10 cellular contexts compared by ENCODE assay signal in genomic region chr17:81039854-81040758, GRCh38. TPM values are rescaled to one million over a fixed set of nuclear protein-coding genes. Genes with fewer than 3 reads are reported as not detected.
A peak's percentile ranks its signal among the peaks of the same experiment; 100 is the strongest.
DNase-seq lines count a peak whose midpoint lies in the region; ATAC-seq, FAIRE-seq and TF ChIP-seq lines count a peak whose summit lies in the region.
"Had no signal": no experiment of that assay in that cellular context is flagged by ENCODE, and none has a peak within 500 bp of the region (broad histone marks: within the 10 kb centered on the region; RNA-seq: fewer than 3 reads in every experiment).

No MANE protein-coding gene starts in this region.

- no peaks in the 10 kb centered on the region for H3K9me3 Mint-ChIP-seq in naive thymus-derived CD8-positive, alpha-beta T cell

- no TSS peak for BruUV-seq in endothelial cell of umbilical vein (replicated peaks; lab: Mats Ljungman, UMichigan)

- FAIRE-seq in endothelial cell of umbilical vein (lab: Jason Lieb, UNC): peak; percentile 12
- FAIRE-seq: H1 had no signal

- H3K79me2 ChIP-seq in endothelial cell of umbilical vein (ENCODE audit: control insufficient read depth, insufficient read depth, low read length): peaks cover 5% of the 10 kb centered on the region

- no peaks in the 10 kb centered on the region for H4K20me1 ChIP-seq in endothelial cell of umbilical vein (replicated peaks; ENCODE audit: control insufficient read depth, extremely low read depth, insufficient read depth, low read length)

- TF ChIP-seq CTCF in endothelial cell of umbilical vein (IDR thresholded peaks at IDR 0.05; ENCODE audit: extremely low read depth in 1 of 2, insufficient read depth in 1 of 2, low read depth in 1 of 2, low read length in 2 of 2) (no peak), ovary (IDR thresholded peaks at IDR 0.05) (no peak)

- CTCF ChIA-PET in endothelial cell of umbilical vein (lab: Charles Lee): interaction anchor here (1.0 to 1.6 kb wide), 3 partner anchors 24 to 62 kb away, joined by 3 to 5 read pairs (median 4); no protein-coding TSS in a partner anchor

- no peaks in the 10 kb centered on the region for H3K9me1 ChIP-seq in endothelial cell of umbilical vein (replicated peaks; ENCODE audit: control insufficient read depth, extremely low read depth, insufficient read depth, low read length)

- no peaks in the 10 kb centered on the region for H3K36me3 Mint-ChIP-seq in naive thymus-derived CD8-positive, alpha-beta T cell

- 33 to 44% (median 38%) methylated on average over 27 to 28 of the region's 28 CpGs for WGBS in ovary, 3 donors

- H3K36me3 ChIP-seq in endothelial cell of umbilical vein (ENCODE audit: control insufficient read depth in 2 of 2, extremely low read depth in 1 of 2, insufficient read depth in 2 of 2, low read length in 2 of 2) (no peaks in the 10 kb centered on the region), ovary (no peaks in the 10 kb centered on the region)

- H3K27me3 Mint-ChIP-seq in naive thymus-derived CD8-positive, alpha-beta T cell: peaks cover 0 to 3% (median 0%) of the 10 kb centered on the region in 5 donors

- no peak overlapping the region for H3K4me2 ChIP-seq in endothelial cell of umbilical vein (ENCODE audit: insufficient read depth, low read length)

- POLR2A ChIA-PET in endothelial cell of umbilical vein (lab: Charles Lee): interaction anchor here (0.5 kb wide), 1 partner anchor 18 kb away, joined by 3 read pairs; no protein-coding TSS in a partner anchor
- POLR2A ChIA-PET in naive thymus-derived CD8-positive, alpha-beta T cell (lab: Charles Lee): no interaction called here

- ATAC-seq in naive thymus-derived CD8-positive, alpha-beta T cell: no peak
- ATAC-seq in HG02642 (IDR thresholded peaks at IDR 0.05; ENCODE audit: poor library complexity, unreplicated experiment): no peak
- ATAC-seq: body of pancreas had no signal

- no peak overlapping the region for H3K9ac ChIP-seq in endothelial cell of umbilical vein (replicated peaks; ENCODE audit: extremely low read depth, insufficient read depth, low read length)

- DNase-seq in EH (ENCODE audit: low read depth) (peak; percentile 81), NCI-H69 (lab: John Stamatoyannopoulos, UW) (peak; percentile 87), endothelial cell of umbilical vein (ENCODE audit: low read depth, low spot score) (peak; percentile 49), ovary (peak in 3 of 5 donors; percentile 50 to 74 (median 61)), ecto neural progenitor cell (ENCODE audit: low spot score) (no peak), NCI-H345 treated with DMSO at 0.1 percent for 48 hours (lab: John Stamatoyannopoulos, UW; ENCODE audit: unreplicated experiment) (no peak)
- DNase-seq in naive thymus-derived CD8-positive, alpha-beta T cell: no peak
- DNase-seq: body of pancreas had no signal

- H2AFZ ChIP-seq in endothelial cell of umbilical vein (ENCODE audit: low read depth, low read length): no peak overlapping the region

- no peak for TF ChIP-seq POLR2A in endothelial cell of umbilical vein (IDR thresholded peaks at IDR 0.05; ENCODE audit: low read depth, low read length)
- TF ChIP-seq POLR2A in ovary (IDR thresholded peaks at IDR 0.05): no peak

- intact Hi-C loops in endothelial cell of umbilical vein (cut with micrococcal nuclease): no loop called here
- intact Hi-C loops in ovary (cut with DNase I): loop anchor here in 2 of 4 donors (5.0 kb wide), 3 partner anchors 48 to 57 kb away; partner anchors contain the start of gene CHMP6 (in 1 of the 2)

- H3K4me3 ChIP-seq in endothelial cell of umbilical vein (replicated peaks in 1 of 3; ENCODE audit: insufficient read depth in 1 of 3, low read depth in 1 of 3, low read length in 3 of 3): no peak overlapping the region
- no peak overlapping the region for H3K4me3 ChIP-seq in ovary
- H3K4me3 ChIP-seq: body of pancreas had no signal

- no peak overlapping the region for H3K27ac Mint-ChIP-seq in naive thymus-derived CD8-positive, alpha-beta T cell

- H3K9me3 ChIP-seq in endothelial cell of umbilical vein (replicated peaks; ENCODE audit: control insufficient read depth, insufficient read depth, low read length): no peaks in the 10 kb centered on the region
- no peaks in the 10 kb centered on the region for H3K9me3 ChIP-seq in ovary
- H3K9me3 ChIP-seq: body of pancreas had no signal

- TF ChIP-seq EP300 in ovary (IDR thresholded peaks at IDR 0.05): no peak

- peaks cover 0 to 23% (median 13%) of the 10 kb centered on the region in 4 donors for H3K4me1 Mint-ChIP-seq in naive thymus-derived CD8-positive, alpha-beta T cell

- H3K27me3 ChIP-seq in endothelial cell of umbilical vein (ENCODE audit: control insufficient read depth in 2 of 2, insufficient read depth in 2 of 2, low read length in 2 of 2) (no peaks in the 10 kb centered on the region), ovary (no peaks in the 10 kb centered on the region)
- H3K27me3 ChIP-seq: body of pancreas had no signal

- no peak overlapping the region for H3K4me3 Mint-ChIP-seq in naive thymus-derived CD8-positive, alpha-beta T cell

- dilution Hi-C loops in endothelial cell of umbilical vein (cut with MboI; ENCODE audit: extremely low pct_ligation_motif_present, low sequenced_read_pairs): no loop called here

- peaks cover 25% of the 10 kb centered on the region for H3K4me1 ChIP-seq in endothelial cell of umbilical vein (ENCODE audit: control insufficient read depth, extremely low read depth, insufficient read depth, low read length)
- H3K4me1 ChIP-seq in ovary (ENCODE audit: insufficient read depth): peaks cover 42% of the 10 kb centered on the region

- no peak overlapping the region for H3K27ac ChIP-seq in endothelial cell of umbilical vein (ENCODE audit: insufficient read depth, low read depth, low read length)
- no peak overlapping the region for H3K27ac ChIP-seq in ovary
- H3K27ac ChIP-seq: body of pancreas had no signal

TF ChIP-seq in endothelial cell of umbilical vein, 7 proteins besides CTCF, POLR2A, EP300 and RAD21:
- TF ChIP-seq MAX (IDR thresholded peaks at IDR 0.05; ENCODE audit: insufficient read depth, insufficient read length): no peak
- no peak for TF ChIP-seq GATA2 (IDR thresholded peaks at IDR 0.05; ENCODE audit: insufficient read depth, insufficient read length, low read depth, low read length)
- peak; percentile 17 for TF ChIP-seq FOS (IDR thresholded peaks at IDR 0.05; ENCODE audit: borderline replicate concordance, insufficient read depth, low read length)

RNA-seq across cellular contexts. Expression of gene BAIAP2, which starts 5.2 kb away (rescaled TPM):
- total RNA-seq in endothelial cell of umbilical vein (18.6 and 21.4 TPM in 2 replicates), ovary (10 to 100 TPM; 13.8 to 80.6 (median 30.1) TPM)
- polyA plus RNA-seq in endothelial cell of umbilical vein (12.3 and 14.7 TPM in 2 replicates), ovary (10 to 100 TPM; 12.0 to 21.5 TPM)
- polyA plus RNA-seq in endothelial cell of umbilical vein (2011; cell fraction: cytosol; rRNA removed): 7.7 and 7.9 TPM in 2 replicates
- 18.9 and 23.2 TPM in 2 replicates for polyA plus RNA-seq in endothelial cell of umbilical vein (2011; cell fraction: nucleus; rRNA removed)
- polyA plus RNA-seq in endothelial cell of umbilical vein (2012): 10.9 and 15.7 TPM in 2 replicates
- polyA minus RNA-seq in endothelial cell of umbilical vein: 7.4 and 11.4 TPM in 2 replicates
- polyA minus RNA-seq in endothelial cell of umbilical vein (2011; cell fraction: cytosol; rRNA and poly(A)+ RNA removed): 27.1 TPM
- polyA minus RNA-seq in endothelial cell of umbilical vein (2011; cell fraction: nucleus; rRNA and poly(A)+ RNA removed): 7.9 and 15.4 TPM in 2 replicates
- total RNA-seq in naive thymus-derived CD8-positive, alpha-beta T cell: 10 to 100 TPM in 1 of 2 experiments, 1 to 10 TPM in 1; 7.4 to 11.7 TPM
- polyA plus RNA-seq in naive thymus-derived CD8-positive, alpha-beta T cell: 1 to 10 TPM; 2.2 to 6.9 (median 2.6) TPM

RNA-seq across cellular contexts. Expression of gene CHMP6, which starts 48.5 kb away (rescaled TPM):
- 42.5 and 42.6 TPM in 2 replicates for total RNA-seq in endothelial cell of umbilical vein
- polyA plus RNA-seq in endothelial cell of umbilical vein: 48.5 and 59.9 TPM in 2 replicates
- polyA plus RNA-seq in endothelial cell of umbilical vein (2011; cell fraction: cytosol; rRNA removed): 37.2 and 48.7 TPM in 2 replicates
- polyA plus RNA-seq in endothelial cell of umbilical vein (2011; cell fraction: nucleus; rRNA removed): 23.2 and 28.2 TPM in 2 replicates
- 22.5 and 29.6 TPM in 2 replicates for polyA plus RNA-seq in endothelial cell of umbilical vein (2012)
- 16.2 and 19.0 TPM in 2 replicates for polyA minus RNA-seq in endothelial cell of umbilical vein
- 9.1 TPM for polyA minus RNA-seq in endothelial cell of umbilical vein (2011; cell fraction: cytosol; rRNA and poly(A)+ RNA removed)
- polyA minus RNA-seq in endothelial cell of umbilical vein (2011; cell fraction: nucleus; rRNA and poly(A)+ RNA removed): 10.2 and 18.3 TPM in 2 replicates
- 10 to 100 TPM; 18.5 to 29.7 (median 26.5) TPM for total RNA-seq in ovary
- 10 to 100 TPM; 25.6 to 27.5 TPM for polyA plus RNA-seq in ovary
- total RNA-seq in naive thymus-derived CD8-positive, alpha-beta T cell: 10 to 100 TPM; 40.1 to 47.6 TPM
- 10 to 100 TPM; 41.3 to 43.2 (median 41.6) TPM for polyA plus RNA-seq in naive thymus-derived CD8-positive, alpha-beta T cell

Comparison
In these comparisons a context has a peak if more than half of its experiments do, and no peak if none do; other contexts are left out.
1. DNase-seq: peak in EH (single experiment), NCI-H69 (single experiment), endothelial cell of umbilical vein (single experiment) and ovary (3 of 5); none in naive thymus-derived CD8-positive, alpha-beta T cell (0 of 10), ecto neural progenitor cell (single experiment) and NCI-H345 treated with DMSO at 0.1 percent for 48 hours (single experiment).